In the genomic region with DNA sequence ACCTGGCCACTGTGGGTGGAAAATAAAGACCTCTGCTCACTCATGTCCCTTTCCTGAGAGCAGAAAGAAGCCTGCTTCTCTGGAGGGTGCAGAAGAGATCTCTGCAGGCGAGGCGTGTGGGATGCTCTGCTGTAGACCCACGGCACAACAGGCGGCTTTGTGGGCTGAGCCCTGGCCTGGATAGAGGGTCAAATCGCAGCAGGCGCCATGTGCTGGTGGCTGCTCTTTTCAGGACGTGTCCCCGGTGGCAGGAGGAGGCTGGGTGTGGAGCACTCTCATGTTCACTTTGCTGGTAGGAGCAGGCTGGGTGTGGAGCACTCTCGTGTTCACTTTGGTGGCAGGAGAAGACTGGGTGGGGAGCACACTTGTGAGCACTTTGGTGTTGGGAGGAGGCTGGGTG, we compare ENCODE assay signal across 35 cellular contexts. TPM values are rescaled to one million over a fixed set of nuclear protein-coding genes. Genes with fewer than 3 reads are reported as not detected.
"Had no signal": no experiment of that assay in that cellular context is flagged by ENCODE, and none has a peak within 500 bp of the region (broad histone marks: within the 10 kb centered on the region; RNA-seq: fewer than 3 reads in every experiment).

No MANE protein-coding gene starts in this region.

- H3K27me3 ChIP-seq: right atrium auricular region, vagina had no signal

- H3K9ac ChIP-seq: parathyroid adenoma had no signal

- H3K4me3 ChIP-seq: heart left ventricle, lung, right atrium auricular region, right lobe of liver, smooth muscle cell, tibial nerve, upper lobe of left lung, vagina had no signal

- FAIRE-seq: islet of Langerhans had no signal

- H3K79me2 ChIP-seq: parathyroid adenoma had no signal

- DNase-seq: hypothalamus; immature natural killer cell; mesendoderm; naive B cell; occipital lobe; stimulated activated CD4-positive, alpha-beta T cell treated with anti-CD3 and anti-CD28 coated beads, Interleukin-1b, Interleukin-23, amount 100 ng/mL, for 48 hours; stimulated activated CD4-positive, alpha-beta T cell treated with anti-CD3 and anti-CD28 coated beads, Interleukin-2, amount 100 ng/mL, for 48 hours; stimulated activated CD4-positive, alpha-beta T cell treated with anti-CD3 and anti-CD28 coated beads, Interleukin-4, amount 100 ng/mL, for 4 hours; stimulated activated CD8-positive, alpha-beta memory T cell treated with anti-CD3 and anti-CD28 coated beads, Interleukin-4, amount 100 ng/mL, for 48 hours; stimulated activated naive CD4-positive, alpha-beta T cell treated with Interleukin-2 at 50 U/mL for 16 hours; stimulated activated naive CD8-positive, alpha-beta T cell treated with anti-CD3 and anti-CD28 coated beads, Interleukin-15, amount 100 ng/mL, for 72 hours; substantia nigra had no signal

- H3K4me1 ChIP-seq: heart left ventricle, parathyroid adenoma, right atrium auricular region, right lobe of liver had no signal

- H3K4me3 Mint-ChIP-seq: immature natural killer cell; mesothelial cell of epicardium; naive B cell; nephron; neural crest cell; stimulated activated memory B cell treated with anti-CD40 and anti-IgM and Interleukin-4, amounts not matched to agents 10 μg/mL and 1 μg/mL and 100 μg/mL, for 72 hours; stimulated activated naive CD8-positive, alpha-beta T cell treated with anti-CD3 and anti-CD28 coated beads, Interleukin-15, amount 100 ng/mL, for 72 hours had no signal

- H3K4me1 Mint-ChIP-seq: immature natural killer cell; naive B cell; nephron; stimulated activated memory B cell treated with anti-CD40 and anti-IgM and Interleukin-4, amounts not matched to agents 10 μg/mL and 1 μg/mL and 100 μg/mL, for 72 hours; stimulated activated naive CD8-positive, alpha-beta T cell treated with anti-CD3 and anti-CD28 coated beads, Interleukin-15, amount 100 ng/mL, for 72 hours had no signal

- H3K4me2 ChIP-seq: smooth muscle cell had no signal

- ATAC-seq: heart left ventricle; right lobe of liver; stimulated activated memory B cell treated with anti-CD40 and anti-IgM and Interleukin-4, amounts not matched to agents 10 μg/mL and 1 μg/mL and 100 μg/mL, for 72 hours; stimulated activated naive CD8-positive, alpha-beta T cell treated with anti-CD3 and anti-CD28 coated beads, Interleukin-15, amount 100 ng/mL, for 72 hours had no signal

- H2AFZ ChIP-seq: parathyroid adenoma had no signal

- H3K36me3 Mint-ChIP-seq: immature natural killer cell; mesothelial cell of epicardium; naive B cell; stimulated activated memory B cell treated with anti-CD40 and anti-IgM and Interleukin-4, amounts not matched to agents 10 μg/mL and 1 μg/mL and 100 μg/mL, for 72 hours had no signal

- H3K36me3 ChIP-seq: heart left ventricle, neutrophil, right atrium auricular region, right lobe of liver, tibial nerve, upper lobe of left lung, vagina had no signal

- H3K27ac Mint-ChIP-seq: immature natural killer cell; mesothelial cell of epicardium; naive B cell; nephron; stimulated activated memory B cell treated with anti-CD40 and anti-IgM and Interleukin-4, amounts not matched to agents 10 μg/mL and 1 μg/mL and 100 μg/mL, for 72 hours had no signal

- H3K9me3 Mint-ChIP-seq: immature natural killer cell; mesothelial cell of epicardium; neural crest cell; stimulated activated memory B cell treated with anti-CD40 and anti-IgM and Interleukin-4, amounts not matched to agents 10 μg/mL and 1 μg/mL and 100 μg/mL, for 72 hours; stimulated activated naive CD8-positive, alpha-beta T cell treated with anti-CD3 and anti-CD28 coated beads, Interleukin-15, amount 100 ng/mL, for 72 hours had no signal

- H3K9me3 ChIP-seq: heart left ventricle, neutrophil, right atrium auricular region, right lobe of liver, upper lobe of left lung, vagina had no signal

- H3K27ac ChIP-seq: heart left ventricle, neutrophil, parathyroid adenoma, right atrium auricular region, right lobe of liver, tibial nerve, upper lobe of left lung, vagina had no signal

RNA-seq across cellular contexts. Expression of a gene that starts 35.1 kb away (rescaled TPM):
- total RNA-seq: liver, lung, mesothelial cell of epicardium, mononuclear cell, occipital lobe, osteocyte, posterior vena cava, pulmonary artery endothelial cell, renal cortical epithelial cell, right atrium auricular region, right lobe of liver, temporal lobe, tibial nerve, urinary bladder had no signal
- polyA plus RNA-seq: immature natural killer cell, liver, urinary bladder had no signal
